In the genomic region with DNA sequence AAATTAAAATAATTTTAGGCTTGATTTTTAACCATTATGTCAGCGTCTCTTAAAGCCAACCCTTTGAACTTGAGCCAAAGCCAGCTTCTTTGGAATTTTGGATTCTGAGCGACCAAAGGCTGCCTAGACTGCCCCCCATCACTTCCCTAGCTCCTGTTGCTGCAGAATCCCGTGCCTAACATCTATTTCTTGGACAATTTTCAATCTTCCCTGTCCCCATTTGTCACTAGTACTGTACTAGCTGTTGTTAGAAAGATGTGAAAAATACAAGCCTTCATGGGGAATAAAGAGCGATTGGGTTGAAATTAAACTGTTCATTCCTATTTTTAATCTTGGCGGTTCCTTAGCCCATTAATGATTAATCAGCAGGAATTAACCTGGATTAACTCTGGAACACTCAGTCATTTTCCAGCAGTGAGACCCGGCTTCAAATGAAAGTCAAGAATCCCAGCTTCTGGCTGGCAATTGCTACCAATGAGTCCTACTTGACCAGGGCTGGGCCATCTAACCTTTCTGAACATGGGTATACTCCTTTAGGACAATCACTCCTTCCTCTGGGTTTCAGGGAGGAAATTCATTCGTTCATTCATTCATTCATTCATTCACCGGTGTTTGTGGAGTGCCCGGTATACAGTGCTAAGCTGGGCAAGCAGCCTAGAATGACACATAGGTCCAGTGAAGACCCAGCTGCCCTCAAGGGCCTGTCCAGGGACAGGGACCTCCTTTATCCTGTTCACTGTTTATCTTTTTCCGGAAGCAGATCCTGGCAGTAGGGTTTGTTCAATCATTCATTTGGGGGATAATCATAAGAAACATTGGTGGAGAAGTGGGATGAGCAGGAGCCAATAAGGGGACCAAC, we compare ENCODE assay signal across 2 cellular contexts.
TF ChIP-seq lines count a peak whose summit lies in the region.

No MANE protein-coding gene starts in this region.

TF ChIP-seq in GM23338, 12 proteins besides CTCF, POLR2A, EP300 and RAD21 (continues in another document):
- TF ChIP-seq NANOG (IDR thresholded peaks at IDR 0.05; ENCODE audit: borderline replicate concordance) (no peak), JUNB (IDR thresholded peaks at IDR 0.05; ENCODE audit: unreplicated experiment) (no peak), EZH2phosphoT487 (IDR thresholded peaks at IDR 0.05; ENCODE audit: unreplicated experiment) (no peak), CREB1 (CRISPR knock-in tag; IDR thresholded peaks at IDR 0.05; ENCODE audit: low read depth) (no peak), ZNF331 (CRISPR knock-in tag; IDR thresholded peaks at IDR 0.05; ENCODE audit: low read depth) (no peak), STAT1 (IDR thresholded peaks at IDR 0.05; ENCODE audit: unreplicated experiment) (no peak), POLR2AphosphoS5 (IDR thresholded peaks at IDR 0.05; ENCODE audit: low read depth) (no peak), EZH2 (IDR thresholded peaks at IDR 0.05; ENCODE audit: low read depth, unreplicated experiment) (no peak), ZNF114 (CRISPR knock-in tag; IDR thresholded peaks at IDR 0.05) (no peak)
- TF ChIP-seq, protein P1, sequence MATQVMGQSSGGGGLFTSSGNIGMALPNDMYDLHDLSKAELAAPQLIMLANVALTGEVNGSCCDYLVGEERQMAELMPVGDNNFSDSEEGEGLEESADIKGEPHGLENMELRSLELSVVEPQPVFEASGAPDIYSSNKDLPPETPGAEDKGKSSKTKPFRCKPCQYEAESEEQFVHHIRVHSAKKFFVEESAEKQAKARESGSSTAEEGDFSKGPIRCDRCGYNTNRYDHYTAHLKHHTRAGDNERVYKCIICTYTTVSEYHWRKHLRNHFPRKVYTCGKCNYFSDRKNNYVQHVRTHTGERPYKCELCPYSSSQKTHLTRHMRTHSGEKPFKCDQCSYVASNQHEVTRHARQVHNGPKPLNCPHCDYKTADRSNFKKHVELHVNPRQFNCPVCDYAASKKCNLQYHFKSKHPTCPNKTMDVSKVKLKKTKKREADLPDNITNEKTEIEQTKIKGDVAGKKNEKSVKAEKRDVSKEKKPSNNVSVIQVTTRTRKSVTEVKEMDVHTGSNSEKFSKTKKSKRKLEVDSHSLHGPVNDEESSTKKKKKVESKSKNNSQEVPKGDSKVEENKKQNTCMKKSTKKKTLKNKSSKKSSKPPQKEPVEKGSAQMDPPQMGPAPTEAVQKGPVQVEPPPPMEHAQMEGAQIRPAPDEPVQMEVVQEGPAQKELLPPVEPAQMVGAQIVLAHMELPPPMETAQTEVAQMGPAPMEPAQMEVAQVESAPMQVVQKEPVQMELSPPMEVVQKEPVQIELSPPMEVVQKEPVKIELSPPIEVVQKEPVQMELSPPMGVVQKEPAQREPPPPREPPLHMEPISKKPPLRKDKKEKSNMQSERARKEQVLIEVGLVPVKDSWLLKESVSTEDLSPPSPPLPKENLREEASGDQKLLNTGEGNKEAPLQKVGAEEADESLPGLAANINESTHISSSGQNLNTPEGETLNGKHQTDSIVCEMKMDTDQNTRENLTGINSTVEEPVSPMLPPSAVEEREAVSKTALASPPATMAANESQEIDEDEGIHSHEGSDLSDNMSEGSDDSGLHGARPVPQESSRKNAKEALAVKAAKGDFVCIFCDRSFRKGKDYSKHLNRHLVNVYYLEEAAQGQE (IDR thresholded peaks at IDR 0.05; ENCODE audit: unreplicated experiment) = no peak
- TF ChIP-seq, protein P2, sequence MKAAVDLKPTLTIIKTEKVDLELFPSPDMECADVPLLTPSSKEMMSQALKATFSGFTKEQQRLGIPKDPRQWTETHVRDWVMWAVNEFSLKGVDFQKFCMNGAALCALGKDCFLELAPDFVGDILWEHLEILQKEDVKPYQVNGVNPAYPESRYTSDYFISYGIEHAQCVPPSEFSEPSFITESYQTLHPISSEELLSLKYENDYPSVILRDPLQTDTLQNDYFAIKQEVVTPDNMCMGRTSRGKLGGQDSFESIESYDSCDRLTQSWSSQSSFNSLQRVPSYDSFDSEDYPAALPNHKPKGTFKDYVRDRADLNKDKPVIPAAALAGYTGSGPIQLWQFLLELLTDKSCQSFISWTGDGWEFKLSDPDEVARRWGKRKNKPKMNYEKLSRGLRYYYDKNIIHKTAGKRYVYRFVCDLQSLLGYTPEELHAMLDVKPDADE (IDR thresholded peaks at IDR 0.05) = no peak

TF ChIP-seq in GM12878, 131 proteins besides CTCF, POLR2A, EP300 and RAD21:
- no peak for TF ChIP-seq ZNF217 (IDR thresholded peaks at IDR 0.05)
- TF ChIP-seq ZNF24 (IDR thresholded peaks at IDR 0.05) = peak; percentile 89
TF ChIP-seq in GM12878: peak in this region for 1.
